In the genomic region with DNA sequence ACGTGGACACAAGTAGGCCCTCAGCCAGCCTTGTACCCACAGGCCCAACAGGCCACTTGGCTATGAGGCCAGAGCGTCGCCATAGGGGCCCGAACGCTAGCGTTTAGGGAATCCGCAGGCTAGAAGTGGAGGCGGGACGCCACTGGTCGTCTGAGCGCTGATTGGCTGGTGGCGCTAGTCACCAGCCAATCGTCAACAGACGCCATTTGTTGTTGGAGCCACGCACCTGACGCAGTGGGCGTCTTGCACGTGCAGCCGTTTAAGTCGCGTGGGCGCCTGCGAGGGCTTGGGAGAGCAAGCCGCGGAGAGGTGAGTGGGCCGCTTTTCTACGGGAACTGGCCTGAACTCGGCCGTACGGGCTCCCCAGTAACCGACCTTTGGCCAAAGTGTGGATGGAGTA, we compare ENCODE assay signal across 25 cellular contexts. TPM values are rescaled to one million over a fixed set of nuclear protein-coding genes. Genes with fewer than 3 reads are reported as not detected.
DNase-seq lines count a peak whose midpoint lies in the region; FAIRE-seq and TF ChIP-seq lines count a peak whose summit lies in the region.
"Had no signal": no experiment of that assay in that cellular context is flagged by ENCODE, and none has a peak within 500 bp of the region (broad histone marks: within the 10 kb centered on the region; RNA-seq: fewer than 3 reads in every experiment).

A gene (plus strand): TSS at position 269 of the 400 bp plus-strand sequence. CDS start 903 bp downstream, outside the sequence.

- no peak for TF ChIP-seq CTCF in H9 (conservative IDR thresholded peaks at IDR 0.05)
- no peak for TF ChIP-seq CTCF in H1 (IDR thresholded peaks at IDR 0.05; ENCODE audit: control extremely low read depth in 1 of 3, insufficient read depth in 1 of 3, low read depth in 1 of 3, low read length in 3 of 3)
- no peak for TF ChIP-seq CTCF in testis (IDR thresholded peaks at IDR 0.05)

- peak; percentile 42 for DNase-seq in H9
- no peak for DNase-seq in H1 (ENCODE audit: low read depth in 1 of 2, low spot score in 2 of 2)
- no peak for DNase-seq in mesendoderm
- DNase-seq in testis = peak; percentile 89
- DNase-seq in GM19240 (ENCODE audit: insufficient read length, low spot score) = no peak
- no peak for DNase-seq in 8988T
- no peak for DNase-seq in NCI-H146 (lab: John Stamatoyannopoulos, UW)
- DNase-seq: ACHN; BE2C; C1 segment of cervical spinal cord; CD4-positive, CD25-positive, alpha-beta regulatory T cell; CD8-positive, alpha-beta memory T cell; COR-L47; DMS 273 treated with DMSO at 0.1 percent for 48 hours; DMS53; DND-41; EL; HFFc6; KG1 had no signal

- H3K27me3 Mint-ChIP-seq in H9 (ENCODE audit: low read depth) = no peaks in the 10 kb centered on the region; the same call in 1 of the 2 replicates

- H2BK120ac ChIP-seq in H9 (ENCODE audit: low read depth, low read length, poor library complexity, severe bottlenecking) = no peak within 1 kb of the TSS
- H2BK120ac ChIP-seq in H1 (replicated peaks; ENCODE audit: low read depth, low read length) = no peak within 1 kb of the TSS
- no peak within 1 kb of the TSS for H2BK120ac ChIP-seq in mesendoderm (ENCODE audit: low read depth, low read length)

- FAIRE-seq in H1 (lab: Jason Lieb, UNC) = no peak
- FAIRE-seq: A204.1, GM12891, HTR-8/SVneo had no signal

- H2BK15ac ChIP-seq in H9 (ENCODE audit: low read depth, low read length) (no peak within 1 kb of the TSS), H1 (ENCODE audit: low read length) (no peak within 1 kb of the TSS), mesendoderm (replicated peaks; ENCODE audit: low read depth) (no peak within 1 kb of the TSS)

- no peak within 1 kb of the TSS for H3K4me2 ChIP-seq in H9 (ENCODE audit: insufficient read depth, insufficient read length, low read length)
- H3K4me2 ChIP-seq in H1 (ENCODE audit: insufficient read depth in 1 of 2, low read depth in 2 of 2, low read length in 2 of 2) = no peak within 1 kb of the TSS
- no peak within 1 kb of the TSS for H3K4me2 ChIP-seq in mesendoderm (ENCODE audit: low read length)

- H3K4me3 ChIP-seq in H1 (ENCODE audit: extremely low read depth in 1 of 4, insufficient read depth in 2 of 4, low read depth in 3 of 4, low read length in 4 of 4) (no peak within 1 kb of the TSS), mesendoderm (ENCODE audit: low read length) (no peak within 1 kb of the TSS), testis (peak within 1 kb of the TSS; percentile 51 to 57)

- H3K56ac ChIP-seq in H9 (ENCODE audit: insufficient read length, low read depth, low read length) = no peak within 1 kb of the TSS
- no peak within 1 kb of the TSS for H3K56ac ChIP-seq in H1 (replicated peaks; ENCODE audit: insufficient read length, low read depth, low read length)
- H3K56ac ChIP-seq in mesendoderm (ENCODE audit: low read length) = no peak within 1 kb of the TSS

- H4K5ac ChIP-seq in H9 (ENCODE audit: insufficient read length, low read depth, low read length) (no peak within 1 kb of the TSS), H1 (ENCODE audit: insufficient read length, low read depth, low read length) (no peak within 1 kb of the TSS), mesendoderm (ENCODE audit: low read length) (no peak within 1 kb of the TSS)

- H3K14ac ChIP-seq in H9 (ENCODE audit: insufficient read depth, low read length) (no peak within 1 kb of the TSS), H1 (ENCODE audit: insufficient read length) (no peak within 1 kb of the TSS)

- H3K27ac Mint-ChIP-seq in H9 = no peak within 1 kb of the TSS; a peak in 1 of 7 replicates
- H3K27ac Mint-ChIP-seq: CD4-positive, CD25-positive, alpha-beta regulatory T cell; CD8-positive, alpha-beta memory T cell; HFFc6; IgD-negative memory B cell had no signal

- H3K4me3 Mint-ChIP-seq in H9 = no peak within 1 kb of the TSS
- H3K4me3 Mint-ChIP-seq: CD4-positive, CD25-positive, alpha-beta regulatory T cell; CD8-positive, alpha-beta memory T cell; HFFc6; IgD-negative memory B cell had no signal

- H3K4me1 Mint-ChIP-seq in H9 = peaks cover 0 to 4% of the 10 kb centered on the region in 2 experiments; a peak in 1 of 4 replicates
- H3K4me1 Mint-ChIP-seq: CD4-positive, CD25-positive, alpha-beta regulatory T cell; CD8-positive, alpha-beta memory T cell; IgD-negative memory B cell had no signal

- H3K27me3 ChIP-seq in H9 (ENCODE audit: insufficient read depth, low read length) = no peaks in the 10 kb centered on the region
- no peaks in the 10 kb centered on the region; a peak in 1 of 7 replicates for H3K27me3 ChIP-seq in H1 (replicated peaks in 1 of 4; ENCODE audit: control insufficient read depth in 3 of 4, extremely low read depth in 1 of 4, insufficient read depth in 3 of 4, low read length in 3 of 4)
- H3K27me3 ChIP-seq in mesendoderm (ENCODE audit: insufficient read depth, low read length, poor library complexity) = no peaks in the 10 kb centered on the region
- H3K27me3 ChIP-seq in testis = no peaks in the 10 kb centered on the region

- H3K4me1 ChIP-seq in H9 (ENCODE audit: insufficient read depth, low read length) = no peaks in the 10 kb centered on the region
- no peaks in the 10 kb centered on the region for H3K4me1 ChIP-seq in H1 (replicated peaks in 1 of 4; ENCODE audit: control insufficient read depth in 3 of 4, insufficient read depth in 4 of 4, low read length in 3 of 4)
- H3K4me1 ChIP-seq in mesendoderm (ENCODE audit: control insufficient read depth, low read depth, low read length) = no peaks in the 10 kb centered on the region
- H3K4me1 ChIP-seq in testis = no peaks in the 10 kb centered on the region
- H3K4me1 ChIP-seq: BE2C had no signal

- H2BK20ac ChIP-seq in H9 (ENCODE audit: low read depth, low read length, poor library complexity, severe bottlenecking) = no peak within 1 kb of the TSS
- H2BK20ac ChIP-seq in H1 (ENCODE audit: low read length) = no peak within 1 kb of the TSS

- H3K18ac ChIP-seq in H9 (ENCODE audit: insufficient read length, low read depth, low read length) (no peak within 1 kb of the TSS), H1 (ENCODE audit: extremely low read depth, low read length) (no peak within 1 kb of the TSS), mesendoderm (ENCODE audit: low read length) (no peak within 1 kb of the TSS)

- no peaks in the 10 kb centered on the region for H3K23me2 ChIP-seq in H9 (ENCODE audit: insufficient read length, low read depth, low read length, poor library complexity, severe bottlenecking)
- H3K23me2 ChIP-seq in H1 (ENCODE audit: low read depth, low read length) = no peaks in the 10 kb centered on the region

- H4K91ac ChIP-seq in H9 (ENCODE audit: insufficient read length, low read depth, low read length) (no peak within 1 kb of the TSS), H1 (replicated peaks; ENCODE audit: insufficient read length, low read length) (no peak within 1 kb of the TSS)

- H3K79me1 ChIP-seq in H9 (ENCODE audit: insufficient read depth, low read depth, low read length, poor library complexity, severe bottlenecking) = no peaks in the 10 kb centered on the region
- no peaks in the 10 kb centered on the region for H3K79me1 ChIP-seq in H1 (ENCODE audit: low read depth, low read length)
- H3K79me1 ChIP-seq in mesendoderm (ENCODE audit: low read length) = no peaks in the 10 kb centered on the region

- TF ChIP-seq EP300 in H1 (IDR thresholded peaks at IDR 0.05; ENCODE audit: borderline replicate concordance in 1 of 2, low read depth in 2 of 2, low read length in 2 of 2) = no peak

- intact Hi-C loops in testis (cut with DNase I; ENCODE audit: low total_unique reads) = no loop called here

- POLR2A ChIA-PET in H1 (lab: Charles Lee; ENCODE audit: partially characterized antibody) = no interaction called here

- H3K9ac ChIP-seq in H9 (ENCODE audit: extremely low read depth, insufficient read length, low read length) (no peak within 1 kb of the TSS), H1 (replicated peaks in 1 of 4; ENCODE audit: extremely low read depth in 1 of 4, low read depth in 3 of 4, low read length in 3 of 4) (no peak within 1 kb of the TSS), mesendoderm (ENCODE audit: low read length) (no peak within 1 kb of the TSS)

- WGBS in H9 (ENCODE audit: extremely low coverage, insufficient read length, low lambda C conversion rate) = no CpG with 5 or more reads among the region's 31 CpGs
- 96% methylated on average over 31 of the region's 31 CpGs; no CpG with 5 or more reads in 1 of the 2 experiments for WGBS in H1 (ENCODE audit: extremely low coverage in 1 of 2, insufficient coverage in 1 of 2, insufficient read length in 1 of 2, insufficient replicate concordance in 2 of 2, low coverage in 1 of 2, low lambda C conversion rate in 2 of 2, missing lambda C conversion rate in 1 of 2), 2 experiments
- WGBS in mesendoderm (ENCODE audit: extremely low coverage, insufficient coverage, low lambda C conversion rate) = no CpG with 5 or more reads among the region's 31 CpGs
- WGBS in testis, 2 donors = 65 to 84% methylated on average over 13 to 31 of the region's 31 CpGs

- H2AFZ ChIP-seq in H9 (ENCODE audit: low read length) = no peak within 1 kb of the TSS
- peak within 1 kb of the TSS; percentile 88 for H2AFZ ChIP-seq in H1 (ENCODE audit: low read length)

- H3K9me3 ChIP-seq in H9 (ENCODE audit: control insufficient read depth, low read depth, low read length) (no peaks in the 10 kb centered on the region), H1 (ENCODE audit: insufficient read depth in 2 of 2, low read depth in 1 of 2, low read length in 1 of 2) (no peaks in the 10 kb centered on the region), testis (no peaks in the 10 kb centered on the region)
- H3K9me3 ChIP-seq: BE2C had no signal

- H3K23ac ChIP-seq in H9 (ENCODE audit: insufficient read length, low read depth, low read length) = no peak within 1 kb of the TSS
- H3K23ac ChIP-seq in H1 (ENCODE audit: insufficient read length) = no peak within 1 kb of the TSS
- no peak within 1 kb of the TSS for H3K23ac ChIP-seq in mesendoderm (ENCODE audit: low read length)

- no peak for TF ChIP-seq POLR2A in H1 (IDR thresholded peaks at IDR 0.05; ENCODE audit: control extremely low read depth in 1 of 2, low read depth in 2 of 2, low read length in 2 of 2)
- no peak for TF ChIP-seq POLR2A in testis (IDR thresholded peaks at IDR 0.05)

- no peak within 1 kb of the TSS for H2AK5ac ChIP-seq in H9 (ENCODE audit: insufficient read length, low read length)
- H2AK5ac ChIP-seq in H1 (ENCODE audit: low read depth, low read length) = no peak within 1 kb of the TSS
- no peak within 1 kb of the TSS for H2AK5ac ChIP-seq in mesendoderm (ENCODE audit: low read length)

- no peaks in the 10 kb centered on the region; a peak in 1 of 5 replicates for H3K9me3 Mint-ChIP-seq in H9
- H3K9me3 Mint-ChIP-seq: CD8-positive, alpha-beta memory T cell; HFFc6 had no signal

- no peak within 1 kb of the TSS for H3K4ac ChIP-seq in H9 (ENCODE audit: low read depth, low read length)
- H3K4ac ChIP-seq in H1 (replicated peaks; ENCODE audit: insufficient read length, low read depth, low read length) = no peak within 1 kb of the TSS
- no peak within 1 kb of the TSS for H3K4ac ChIP-seq in mesendoderm (ENCODE audit: low read depth, low read length)

- no peak within 1 kb of the TSS for H2BK12ac ChIP-seq in H9 (ENCODE audit: insufficient read length, low read depth, low read length)
- no peak within 1 kb of the TSS for H2BK12ac ChIP-seq in H1 (ENCODE audit: low read depth, low read length)

- H3K27ac ChIP-seq in H9 (ENCODE audit: insufficient read length, low read depth, low read length) (no peak within 1 kb of the TSS), H1 (ENCODE audit: low read depth, low read length) (no peak within 1 kb of the TSS), mesendoderm (ENCODE audit: low read depth, low read length) (no peak within 1 kb of the TSS), testis (peak within 1 kb of the TSS; percentile 47 to 68)

- H2BK5ac ChIP-seq in H9 (ENCODE audit: insufficient read length, low read length) (no peak within 1 kb of the TSS), H1 (ENCODE audit: low read depth, low read length) (no peak within 1 kb of the TSS), mesendoderm (ENCODE audit: low read length) (no peak within 1 kb of the TSS)

- H3K36me3 ChIP-seq in H1 (ENCODE audit: control insufficient read depth in 2 of 4, insufficient read depth in 4 of 4, low read length in 3 of 4) = no peaks in the 10 kb centered on the region
- H3K36me3 ChIP-seq in mesendoderm (ENCODE audit: control insufficient read depth, insufficient read depth, low read length) = no peaks in the 10 kb centered on the region
- H3K36me3 ChIP-seq in testis (ENCODE audit: low read depth, missing control alignments) = no peaks in the 10 kb centered on the region
- H3K36me3 ChIP-seq: BE2C had no signal

- H3T11ph ChIP-seq in H9 (ENCODE audit: low read length) = no peak within 1 kb of the TSS

- TF ChIP-seq RAD21 in H1 (IDR thresholded peaks at IDR 0.05 in 1 of 2, conservative IDR thresholded peaks at IDR 0.05 in 1 of 2; ENCODE audit: low read depth in 2 of 2, low read length in 2 of 2) = no peak

- H4K8ac ChIP-seq in H9 (replicated peaks; ENCODE audit: insufficient read length, low read depth, low read length) (no peak within 1 kb of the TSS), H1 (ENCODE audit: extremely low read depth, insufficient read depth, low read length) (peak within 1 kb of the TSS; percentile 92), mesendoderm (ENCODE audit: low read depth, low read length) (peak within 1 kb of the TSS; percentile 14)

- H4K20me1 ChIP-seq in H9 (ENCODE audit: control insufficient read depth, insufficient read depth, insufficient read length) (no peaks in the 10 kb centered on the region), H1 (replicated peaks in 1 of 2; ENCODE audit: control insufficient read depth in 1 of 2, insufficient read depth in 2 of 2, low read length in 2 of 2) (no peaks in the 10 kb centered on the region)

- CTCF ChIA-PET in H1 (lab: Charles Lee; ENCODE audit: partially characterized antibody) = no interaction called here

- no peaks in the 10 kb centered on the region for H3K36me3 Mint-ChIP-seq in H9 (ENCODE audit: insufficient read depth in 1 of 3, low read depth in 3 of 3)
- H3K36me3 Mint-ChIP-seq: CD4-positive, CD25-positive, alpha-beta regulatory T cell; CD8-positive, alpha-beta memory T cell; IgD-negative memory B cell had no signal

- H3K79me2 ChIP-seq in H9 (ENCODE audit: insufficient read depth, low read length) (no peaks in the 10 kb centered on the region), H1 (ENCODE audit: control insufficient read depth in 1 of 2, insufficient read depth in 2 of 2, low read length in 2 of 2) (no peaks in the 10 kb centered on the region), mesendoderm (ENCODE audit: control insufficient read depth, insufficient read depth, low read length) (no peaks in the 10 kb centered on the region)

RNA-seq across cellular contexts. Expression of the gene that starts here (rescaled TPM):
- total RNA-seq in H9 (2021) = not detected in 2 replicates
- total RNA-seq in H1 (2021; fragmentation: NEBNext Ultra II Directional; extraction: Animal tissue kit (Norgen Biotek cat#: 25700)) = 0.15 TPM in 1 of 2 replicates, not detected in the other
- 0.03 TPM in 1 of 2 replicates, not detected in the other for polyA plus RNA-seq in H1 (2011; rRNA removed)
- 0.08 TPM for polyA plus RNA-seq in H1 (2011; cell fraction: cytosol; rRNA removed)
- not detected for polyA plus RNA-seq in H1 (2011; cell fraction: nucleus; rRNA removed)
- polyA plus RNA-seq in H1 (2012, experiment 1 of 2) = 0.12 TPM in 1 of 4 replicates, not detected in the others
- not detected for polyA plus RNA-seq in H1 (2012, experiment 2 of 2)
- not detected for polyA plus RNA-seq in H1 (2013, experiment 1 of 2)
- 0.02 TPM for polyA plus RNA-seq in H1 (2013, experiment 2 of 2)
- polyA minus RNA-seq in H1 (2011; rRNA and poly(A)+ RNA removed) = not detected in 2 replicates
- not detected for polyA minus RNA-seq in H1 (2011; cell fraction: cytosol; rRNA and poly(A)+ RNA removed)
- polyA minus RNA-seq in H1 (2011; cell fraction: nucleus; rRNA and poly(A)+ RNA removed) = not detected
- 0.01 TPM for polyA plus RNA-seq in mesendoderm (2013, experiment 1 of 2)
- not detected for polyA plus RNA-seq in mesendoderm (2013, experiment 2 of 2)
- 100 to 1,000 TPM in 1 of 2 donors, 10 to 100 TPM in 1; 85.8 to 116 TPM for total RNA-seq in testis
- 165 TPM for polyA plus RNA-seq in testis (ENCODE audit: insufficient read depth, low read depth, low replicate concordance)
- total RNA-seq: CD4-positive, CD25-positive, alpha-beta regulatory T cell; CD8-positive, alpha-beta memory T cell; G401; H4; HFFc6 had no signal
- polyA plus RNA-seq: CD4-positive, CD25-positive, alpha-beta regulatory T cell; CD8-positive, alpha-beta memory T cell; IgD-negative memory B cell had no signal

Comparison
In these comparisons a context has a peak if more than half of its experiments do, and no peak if none do; other contexts are left out.
1. RNA of the gene that starts here (total RNA-seq): 85.8 to 116 TPM in testis; 0.15 TPM in H1 and not detected in H9; every median in the first group is over 10 times any median in the second.
2. RNA of the gene that starts here (polyA plus RNA-seq): 165 TPM in testis (single experiment); 0.02 to 0.12 TPM in H1; every median in the first group is over 100 times any median in the second.
3. Peak in DNase-seq in H9; RNA of the gene not detected or under 1 TPM.
4. H3K27ac ChIP-seq: peak in testis (2 of 2); none in H9 (single experiment), H1 (single experiment) and mesendoderm (single experiment).
5. H3K4me3 ChIP-seq: peak in testis (2 of 2); none in H1 (0 of 4) and mesendoderm (single experiment).